Comparison of ENCODE assay signal across 21 cellular contexts in genomic region chr13:100652510-100652909, GRCh38.
"Had no signal": no experiment of that assay in that cellular context is flagged by ENCODE, and none has a peak within 500 bp of the region (broad histone marks: within the 10 kb centered on the region; RNA-seq: fewer than 3 reads in every experiment).

No MANE protein-coding gene starts in this region.

- H3K36me3 Mint-ChIP-seq: natural killer cell had no signal

- H3K4me1 ChIP-seq: lower lobe of right lung, pancreas, spleen, testis, tibial artery had no signal

- H3K27me3 Mint-ChIP-seq: progenitor cell of endocrine pancreas; stimulated activated memory B cell treated with anti-CD40 and anti-IgM and Interleukin-4, amounts not matched to agents 10 μg/mL and 1 μg/mL and 100 μg/mL, for 72 hours; stimulated activated naive CD8-positive, alpha-beta T cell treated with anti-CD3 and anti-CD28 coated beads, Interleukin-15, amount 100 ng/mL, for 72 hours; type B pancreatic cell had no signal

- FAIRE-seq: frontal cortex, keratinocyte, pancreas had no signal

- H3K9me3 ChIP-seq: lower lobe of right lung, neutrophil, pancreas, spleen, testis, tibial artery had no signal

- H3K36me3 ChIP-seq: neutrophil had no signal

- H3K4me1 Mint-ChIP-seq: stimulated activated memory B cell treated with anti-CD40 and anti-IgM and Interleukin-4, amounts not matched to agents 10 μg/mL and 1 μg/mL and 100 μg/mL, for 72 hours had no signal

- H3K27ac ChIP-seq: cardiac muscle cell, lower lobe of right lung, neutrophil, pancreas, testis, tibial artery had no signal

- ATAC-seq: left ventricle myocardium superior; lower lobe of right lung; natural killer cell; pancreas; sciatic nerve; stimulated activated memory B cell treated with anti-CD40 and anti-IgM and Interleukin-4, amounts not matched to agents 10 μg/mL and 1 μg/mL and 100 μg/mL, for 72 hours; stimulated activated naive CD8-positive, alpha-beta T cell treated with anti-CD3 and anti-CD28 coated beads, Interleukin-15, amount 100 ng/mL, for 72 hours had no signal

- DNase-seq: cortex of kidney; effector CD8-positive, alpha-beta T cell; hypothalamus; left ventricle myocardium superior; lower lobe of right lung; natural killer cell; pancreas; spleen; stimulated activated CD4-positive, alpha-beta T cell treated with anti-CD3 and anti-CD28 coated beads, Interleukin-4, amount 100 ng/mL, for 4 hours; stimulated activated naive CD8-positive, alpha-beta T cell treated with anti-CD3 and anti-CD28 coated beads, Interleukin-15, amount 100 ng/mL, for 72 hours; testis; tibial artery had no signal

- H3K4me3 Mint-ChIP-seq: natural killer cell; neural crest cell; stimulated activated memory B cell treated with anti-CD40 and anti-IgM and Interleukin-4, amounts not matched to agents 10 μg/mL and 1 μg/mL and 100 μg/mL, for 72 hours; stimulated activated naive CD8-positive, alpha-beta T cell treated with anti-CD3 and anti-CD28 coated beads, Interleukin-15, amount 100 ng/mL, for 72 hours; type B pancreatic cell had no signal

- H3K4me3 ChIP-seq: cardiac muscle cell, lower lobe of right lung, pancreas, spleen, testis, tibial artery had no signal

- H3K27ac Mint-ChIP-seq: natural killer cell; stimulated activated memory B cell treated with anti-CD40 and anti-IgM and Interleukin-4, amounts not matched to agents 10 μg/mL and 1 μg/mL and 100 μg/mL, for 72 hours; type B pancreatic cell had no signal

- H3K27me3 ChIP-seq: cardiac muscle cell, neutrophil, pancreas, spleen, testis, tibial artery had no signal

- H3K9me3 Mint-ChIP-seq: natural killer cell; neural crest cell; stimulated activated memory B cell treated with anti-CD40 and anti-IgM and Interleukin-4, amounts not matched to agents 10 μg/mL and 1 μg/mL and 100 μg/mL, for 72 hours; stimulated activated naive CD8-positive, alpha-beta T cell treated with anti-CD3 and anti-CD28 coated beads, Interleukin-15, amount 100 ng/mL, for 72 hours; type B pancreatic cell had no signal
